Comparison of ENCODE assay signal across 25 cellular contexts in genomic region chr11:88188251-88189030, GRCh38. TPM values are rescaled to one million over a fixed set of nuclear protein-coding genes. Genes with fewer than 3 reads are reported as not detected.
A peak's percentile ranks its signal among the peaks of the same experiment; 100 is the strongest.
DNase-seq lines count a peak whose midpoint lies in the region; ATAC-seq and TF ChIP-seq lines count a peak whose summit lies in the region.
"Had no signal": no experiment of that assay in that cellular context is flagged by ENCODE, and none has a peak within 500 bp of the region (broad histone marks: within the 10 kb centered on the region; RNA-seq: fewer than 3 reads in every experiment).

No MANE protein-coding gene starts in this region.

- H3K27me3 Mint-ChIP-seq in Caco-2 (ENCODE audit: insufficient read depth, unreplicated experiment) (no peaks in the 10 kb centered on the region), mesothelial cell of epicardium (ENCODE audit: low read depth) (no peaks in the 10 kb centered on the region)
- no peaks in the 10 kb centered on the region for H3K27me3 Mint-ChIP-seq in effector memory CD8-positive, alpha-beta T cell

- BruUV-seq in Caco-2 (replicated peaks; lab: Mats Ljungman, UMichigan) = no TSS peak

- H3K36me3 Mint-ChIP-seq in Caco-2 (ENCODE audit: insufficient read depth, unreplicated experiment) (no peaks in the 10 kb centered on the region), mesothelial cell of epicardium (peaks cover 19% of the 10 kb centered on the region)
- no peaks in the 10 kb centered on the region for H3K36me3 Mint-ChIP-seq in effector memory CD8-positive, alpha-beta T cell (ENCODE audit: insufficient read depth)

- intact Hi-C loops in Caco-2 (cut with micrococcal nuclease; ENCODE audit: unreplicated experiment) = loop anchor here (5.0 kb wide), 1 partner anchor 354 kb away; no protein-coding TSS in a partner anchor

- no peaks in the 10 kb centered on the region; the same call in 1 of the 2 replicates for H3K9me3 ChIP-seq in Caco-2
- H3K9me3 ChIP-seq: A549, ovary, upper lobe of left lung had no signal

- no peak for TF ChIP-seq CTCF in Caco-2 (IDR thresholded peaks at IDR 0.05; ENCODE audit: insufficient read depth in 1 of 2, low read depth in 1 of 2, low read length in 1 of 2, severe bottlenecking in 1 of 2, unreplicated experiment in 1 of 2)
- no peak for TF ChIP-seq CTCF in mesothelial cell of epicardium (IDR thresholded peaks at IDR 0.05; ENCODE audit: unreplicated experiment)

- no peaks in the 10 kb centered on the region for H3K27me3 ChIP-seq in Caco-2 (replicated peaks; ENCODE audit: control insufficient read depth, insufficient read depth, low read length)
- H3K27me3 ChIP-seq: dorsolateral prefrontal cortex, ovary, upper lobe of left lung had no signal

- peaks cover 10% of the 10 kb centered on the region for H3K4me1 ChIP-seq in Caco-2
- H3K4me1 ChIP-seq: A549, upper lobe of left lung had no signal

- peaks cover 8% of the 10 kb centered on the region for H3K9me3 Mint-ChIP-seq in Caco-2 (ENCODE audit: unreplicated experiment)
- peaks cover 24% of the 10 kb centered on the region for H3K9me3 Mint-ChIP-seq in mesothelial cell of epicardium
- H3K9me3 Mint-ChIP-seq in effector memory CD8-positive, alpha-beta T cell = no peaks in the 10 kb centered on the region
- H3K9me3 Mint-ChIP-seq: activated naive CD4-positive, alpha-beta T cell treated with anti-CD3 and anti-CD28 coated beads for 36 hours had no signal

- H3K36me3 ChIP-seq in Caco-2 (ENCODE audit: control insufficient read depth, insufficient read depth, low read length) = no peaks in the 10 kb centered on the region
- H3K36me3 ChIP-seq: ovary, upper lobe of left lung had no signal

- POLR2A ChIA-PET in Caco-2 (lab: Charles Lee) = no interaction called here

- TF ChIP-seq RAD21 in Ishikawa (IDR thresholded peaks at IDR 0.05; ENCODE audit: low read depth) = no peak

- no peak for ATAC-seq in effector memory CD8-positive, alpha-beta T cell (replicated peaks)
- ATAC-seq in HG03095 (IDR thresholded peaks at IDR 0.05; ENCODE audit: unreplicated experiment) = no peak
- ATAC-seq: A549; activated T-cell treated with anti-CD3 and anti-CD28 coated beads, Interleukin-2, amount 50 U/mL, for 4 hours; sciatic nerve had no signal

- CTCF ChIA-PET in Caco-2 (lab: Charles Lee) = no interaction called here

- DNase-seq in Caco-2 (peak; percentile 74 to 88), ecto neural progenitor cell (ENCODE audit: low spot score) (peak; percentile 54), mesothelial cell of epicardium (ENCODE audit: low spot score in 2 of 2, unreplicated experiment in 2 of 2) (peak; percentile 50 to 74), NCI-H1694 (lab: John Stamatoyannopoulos, UW) (no peak), activated gamma-delta T cell treated with Interleukin-2 at 50 U/mL for 16 hours (no peak)
- DNase-seq in effector memory CD8-positive, alpha-beta T cell = no peak
- DNase-seq: activated CD4-positive, CD25-positive, alpha-beta regulatory T cell treated with anti-CD3 and anti-CD28 coated beads, Interleukin-2, amount 50 U/mL, for 72 hours; activated naive CD4-positive, alpha-beta T cell treated with anti-CD3 and anti-CD28 coated beads for 36 hours; activated T-cell treated with anti-CD3 and anti-CD28 coated beads, Interleukin-2, amount 50 U/mL, for 4 hours; caudate nucleus; COR-L47; dorsolateral prefrontal cortex; foreskin melanocyte; immature natural killer cell; mammary epithelial cell; NCI-H187; NCI-H774; ovary; Right ventricle myocardium superior; stimulated activated CD8-positive, alpha-beta memory T cell treated with anti-CD3 and anti-CD28 coated beads, Interleukin-4, amount 100 ng/mL, for 48 hours; upper lobe of left lung had no signal

- H3K4me3 ChIP-seq in Caco-2 (ENCODE audit: low read depth, low read length) = no peak overlapping the region
- H3K4me3 ChIP-seq: A549, dorsolateral prefrontal cortex, ovary, upper lobe of left lung had no signal

- H3K27ac Mint-ChIP-seq in Caco-2 (ENCODE audit: unreplicated experiment) = no peak overlapping the region
- peak overlapping the region; percentile 93 for H3K27ac Mint-ChIP-seq in mesothelial cell of epicardium
- H3K27ac Mint-ChIP-seq in effector memory CD8-positive, alpha-beta T cell = no peak overlapping the region
- H3K27ac Mint-ChIP-seq: activated naive CD4-positive, alpha-beta T cell treated with anti-CD3 and anti-CD28 coated beads for 36 hours; immature natural killer cell had no signal

- H3K4me3 Mint-ChIP-seq in Caco-2 (ENCODE audit: unreplicated experiment) (no peak overlapping the region), mesothelial cell of epicardium (no peak overlapping the region)
- H3K4me3 Mint-ChIP-seq in effector memory CD8-positive, alpha-beta T cell = no peak overlapping the region
- H3K4me3 Mint-ChIP-seq: activated naive CD4-positive, alpha-beta T cell treated with anti-CD3 and anti-CD28 coated beads for 36 hours; activated T-cell treated with anti-CD3 and anti-CD28 coated beads, Interleukin-2, amount 50 U/mL, for 4 hours; immature natural killer cell had no signal

- peaks cover 8% of the 10 kb centered on the region for H3K4me1 Mint-ChIP-seq in Caco-2 (ENCODE audit: low read depth, unreplicated experiment)
- H3K4me1 Mint-ChIP-seq in mesothelial cell of epicardium = peaks cover 46% of the 10 kb centered on the region
- no peaks in the 10 kb centered on the region for H3K4me1 Mint-ChIP-seq in effector memory CD8-positive, alpha-beta T cell (ENCODE audit: low read depth in 2 of 2)

- TF ChIP-seq EP300 in Ishikawa (IDR thresholded peaks at IDR 0.05; ENCODE audit: borderline replicate concordance) = no peak

TF ChIP-seq in Ishikawa, 13 proteins besides CTCF, POLR2A, EP300 and RAD21:
- TF ChIP-seq USF1 (IDR thresholded peaks at IDR 0.05) (no peak), TEAD4 (IDR thresholded peaks at IDR 0.05) (peak; percentile 22; the same call in 1 of the 2 replicates)

RNA-seq across cellular contexts. Expression of gene RAB38, which starts 13.2 kb away (rescaled TPM):
- total RNA-seq in Caco-2 (2022) = 0.41 and 1.2 TPM in 2 replicates
- 44.3 to 48.4 TPM (median 46.7 TPM) in 3 replicates for total RNA-seq in mesothelial cell of epicardium

Comparison
In these comparisons a context has a peak if more than half of its experiments do, and no peak if none do; other contexts are left out.
1. DNase-seq: peak in Caco-2 (2 of 2), ecto neural progenitor cell (single experiment) and mesothelial cell of epicardium (2 of 2); none in effector memory CD8-positive, alpha-beta T cell (0 of 3), NCI-H1694 (single experiment) and activated gamma-delta T cell treated with Interleukin-2 at 50 U/mL for 16 hours (single experiment).
2. RNA of gene RAB38, which starts 13.2 kb away (total RNA-seq): 44.3 to 48.4 TPM in mesothelial cell of epicardium; 0.41 to 1.2 TPM in Caco-2; every median in the first group is over 10 times any median in the second.